In the genomic region with DNA sequence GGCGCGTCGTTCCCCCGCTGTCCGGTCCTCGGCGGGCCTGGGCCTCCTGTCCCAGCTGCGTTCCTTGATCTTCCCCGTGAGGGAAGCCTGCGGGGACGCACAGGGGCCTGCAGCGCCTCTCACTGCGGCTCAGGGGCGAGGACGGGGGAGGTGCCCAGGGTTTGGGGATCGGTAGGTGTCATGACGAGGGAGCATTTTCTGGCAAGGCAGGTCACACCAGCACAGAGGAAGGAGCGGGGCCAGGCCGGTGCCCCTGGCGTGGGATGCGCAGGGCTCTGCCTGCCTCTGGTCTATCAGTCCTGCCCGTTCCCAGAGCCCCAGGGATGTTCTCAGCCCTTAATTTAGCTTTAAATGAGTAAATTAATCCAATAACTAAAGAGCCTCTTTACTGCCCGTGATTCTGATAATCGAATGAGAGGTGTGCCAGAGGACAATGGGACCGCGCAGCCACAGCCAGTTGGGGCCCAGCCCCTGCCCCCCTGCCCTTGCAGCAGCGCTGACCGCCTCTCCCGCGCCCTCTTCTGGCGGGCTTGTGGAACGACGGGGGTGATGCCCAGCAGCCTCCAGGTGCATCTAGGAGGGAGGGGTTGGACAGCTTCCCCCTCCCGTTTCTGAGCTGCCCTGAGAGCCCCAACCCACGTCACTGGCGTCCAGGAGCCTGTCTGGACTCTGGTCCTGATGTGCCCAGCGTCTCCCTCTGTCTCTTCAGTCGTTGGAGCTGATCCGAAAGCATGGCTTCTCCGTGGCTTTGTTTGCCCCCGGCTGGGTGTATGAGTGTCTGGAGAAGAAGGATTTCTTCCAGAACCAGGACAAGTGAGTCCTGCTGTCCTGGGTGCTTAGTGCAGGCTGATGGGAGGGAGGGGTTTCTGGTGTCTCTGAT, we compare ENCODE assay signal across 8 cellular contexts. TPM values are rescaled to one million over a fixed set of nuclear protein-coding genes. Genes with fewer than 3 reads are reported as not detected.
DNase-seq lines count a peak whose midpoint lies in the region; ATAC-seq and TF ChIP-seq lines count a peak whose summit lies in the region.

No MANE protein-coding gene starts in this region.

- no peak overlapping the region for H2AFZ ChIP-seq in Loucy (ENCODE audit: low read length)

- H2BK120ac ChIP-seq in mesendoderm (ENCODE audit: low read depth, low read length): no peak overlapping the region

- H2AK5ac ChIP-seq in mesendoderm (ENCODE audit: low read length): no peak overlapping the region

- H4K5ac ChIP-seq in mesendoderm (ENCODE audit: low read length): no peak overlapping the region

- H3F3A ChIP-seq in Loucy (ENCODE audit: low read depth): no peaks in the 10 kb centered on the region

- intact Hi-C loops in uterus (cut with DNase I; ENCODE audit: low total_unique reads): no loop called here

- no peak overlapping the region for H3K23ac ChIP-seq in mesendoderm (ENCODE audit: low read length)

- H3K9me2 ChIP-seq in Loucy (replicated peaks; ENCODE audit: low read depth, low read length): no peaks in the 10 kb centered on the region

- H3K4me2 ChIP-seq in Loucy (ENCODE audit: low read depth, low read length, poor library complexity, severe bottlenecking): no peak overlapping the region
- H3K4me2 ChIP-seq in mesendoderm (ENCODE audit: low read length): no peak overlapping the region

- no peak for TF ChIP-seq POLR2A in uterus (IDR thresholded peaks at IDR 0.05)

- no peak overlapping the region for H2BK5ac ChIP-seq in mesendoderm (ENCODE audit: low read length)

- H3K4ac ChIP-seq in mesendoderm (ENCODE audit: low read depth, low read length): no peak overlapping the region

- peak; percentile 85 for TF ChIP-seq CTCF in Loucy (conservative IDR thresholded peaks at IDR 0.05; ENCODE audit: low read length)
- TF ChIP-seq CTCF in uterus (IDR thresholded peaks at IDR 0.05): peak; percentile 47 to 75 (median 64)

- no CpG with 5 or more reads among the region's 41 CpGs for WGBS in mesendoderm (ENCODE audit: extremely low coverage, insufficient coverage, low lambda C conversion rate)

- H3K27me3 ChIP-seq in Loucy (ENCODE audit: insufficient read depth, low read length, poor library complexity, severe bottlenecking) (no peaks in the 10 kb centered on the region), mesendoderm (ENCODE audit: insufficient read depth, low read length, poor library complexity) (no peaks in the 10 kb centered on the region), uterus (no peaks in the 10 kb centered on the region)

- no peak overlapping the region for H2BK15ac ChIP-seq in mesendoderm (replicated peaks; ENCODE audit: low read depth)

- H3K9me3 ChIP-seq in Loucy (ENCODE audit: insufficient read depth, low read depth, low read length) (no peaks in the 10 kb centered on the region), uterus (no peaks in the 10 kb centered on the region)

- DNase-seq in Daoy (ENCODE audit: low read depth) (peak; percentile 65), ecto neural progenitor cell (ENCODE audit: low spot score) (peak; percentile 86), mesendoderm (peak; percentile 52), uterus (no peak)
- peak; percentile 66 for DNase-seq in activated CD4-positive, CD25-positive, alpha-beta regulatory T cell treated with anti-CD3 and anti-CD28 coated beads, Interleukin-2, amount 50 U/mL, for 72 hours

- H3K18ac ChIP-seq in mesendoderm (ENCODE audit: low read length): no peak overlapping the region

- ATAC-seq in GM21529 (IDR thresholded peaks at IDR 0.05; ENCODE audit: unreplicated experiment): no peak
- no peak for ATAC-seq in GM18498 (IDR thresholded peaks at IDR 0.05; ENCODE audit: unreplicated experiment)

- H4K20me1 ChIP-seq in Loucy (ENCODE audit: insufficient read depth, low read length, poor library complexity, severe bottlenecking): peaks cover 2% of the 10 kb centered on the region

- H3K4me1 ChIP-seq in Loucy (ENCODE audit: insufficient read depth, low read length, poor library complexity, severe bottlenecking) (no peaks in the 10 kb centered on the region), mesendoderm (ENCODE audit: control insufficient read depth, low read depth, low read length) (no peaks in the 10 kb centered on the region), uterus (no peaks in the 10 kb centered on the region)

- H3K4me3 ChIP-seq in Loucy (ENCODE audit: low read length, poor library complexity, severe bottlenecking) (no peak overlapping the region), mesendoderm (ENCODE audit: low read length) (no peak overlapping the region), uterus (no peak overlapping the region)

- H3K36me3 ChIP-seq in Loucy (ENCODE audit: insufficient read depth, low read length) (peaks cover 14% of the 10 kb centered on the region; the same call in 1 of the 2 replicates), mesendoderm (ENCODE audit: control insufficient read depth, insufficient read depth, low read length) (no peaks in the 10 kb centered on the region), uterus (no peaks in the 10 kb centered on the region)

- no peak overlapping the region for H3K56ac ChIP-seq in mesendoderm (ENCODE audit: low read length)

- H3K9ac ChIP-seq in Loucy (ENCODE audit: low read depth, low read length, poor library complexity, severe bottlenecking) (no peak overlapping the region), mesendoderm (ENCODE audit: low read length) (no peak overlapping the region)

- H3K79me1 ChIP-seq in mesendoderm (ENCODE audit: low read length): no peaks in the 10 kb centered on the region

- no peak overlapping the region for H4K8ac ChIP-seq in mesendoderm (ENCODE audit: low read depth, low read length)

- H3K27ac ChIP-seq in mesendoderm (ENCODE audit: low read depth, low read length) (no peak overlapping the region), uterus (no peak overlapping the region)

- H3K79me2 ChIP-seq in Loucy (ENCODE audit: insufficient read depth, low read length) (no peaks in the 10 kb centered on the region), mesendoderm (ENCODE audit: control insufficient read depth, insufficient read depth, low read length) (no peaks in the 10 kb centered on the region)

RNA-seq across cellular contexts. Expression of a gene that starts 7.9 kb away (rescaled TPM):
- total RNA-seq in Daoy (2014; rRNA removed; shearing (Covaris generic)): 6.3 and 7.7 TPM in 2 replicates
- 5.1 TPM for polyA plus RNA-seq in mesendoderm (2013, experiment 1 of 2)
- polyA plus RNA-seq in mesendoderm (2013, experiment 2 of 2): 6.1 TPM
- 10 to 100 TPM in 3 of 4 donors, 1 to 10 TPM in 1; 3.8 to 63.2 (median 24.6) TPM for total RNA-seq in uterus

RNA-seq across cellular contexts. Expression of a gene that starts 58.6 kb away (rescaled TPM):
- total RNA-seq in Daoy (2014; rRNA removed; shearing (Covaris generic)): 33.0 and 42.5 TPM in 2 replicates
- polyA plus RNA-seq in mesendoderm (2013, experiment 1 of 2): 0.49 TPM
- 0.34 TPM for polyA plus RNA-seq in mesendoderm (2013, experiment 2 of 2)
- total RNA-seq in uterus: 10 to 100 TPM in 3 of 4 donors, 1 to 10 TPM in 1; 2.9 to 80.8 (median 39.6) TPM

Comparison
In these comparisons a context has a peak if more than half of its experiments do, and no peak if none do; other contexts are left out.
1. DNase-seq: peak in Daoy (single experiment), activated CD4-positive, CD25-positive, alpha-beta regulatory T cell treated with anti-CD3 and anti-CD28 coated beads, Interleukin-2, amount 50 U/mL, for 72 hours (single experiment), ecto neural progenitor cell (single experiment) and mesendoderm (single experiment); none in uterus (0 of 2).